In the genomic region with DNA sequence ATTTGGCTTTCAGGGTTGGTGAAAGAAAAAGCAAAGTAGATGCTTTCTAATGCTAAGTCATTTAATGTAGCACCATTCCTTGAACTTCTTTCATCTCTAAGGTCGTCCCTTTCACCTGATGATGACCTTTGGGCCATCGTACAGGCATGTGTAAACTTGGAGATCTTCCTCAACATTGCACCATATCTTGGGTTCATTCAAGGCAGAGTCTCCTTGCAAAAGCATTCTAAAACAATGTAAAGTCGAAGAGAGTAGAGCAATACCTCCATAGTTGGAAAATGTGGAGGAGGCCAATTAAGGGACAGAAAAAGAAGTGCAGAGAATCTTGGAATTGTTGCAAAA, we compare ENCODE assay signal across 8 cellular contexts. TPM values are rescaled to one million over a fixed set of nuclear protein-coding genes. Genes with fewer than 3 reads are reported as not detected.
DNase-seq lines count a peak whose midpoint lies in the region; TF ChIP-seq lines count a peak whose summit lies in the region.

No MANE protein-coding gene starts in this region.

- no peaks in the 10 kb centered on the region for H3K27me3 ChIP-seq in AG04450 (ENCODE audit: control insufficient read depth, insufficient read depth, low read length)
- no peaks in the 10 kb centered on the region for H3K27me3 ChIP-seq in muscle layer of colon (ENCODE audit: control insufficient read depth in 1 of 2, insufficient read depth in 2 of 2, low read length in 2 of 2)

- peaks cover 6% of the 10 kb centered on the region; the same call in 1 of the 2 replicates for H3K9me3 ChIP-seq in AG04450 (ENCODE audit: control insufficient read depth, insufficient read depth, low read length)
- no peaks in the 10 kb centered on the region for H3K9me3 ChIP-seq in muscle layer of colon (ENCODE audit: low read length)

- H3K36me3 ChIP-seq in muscle layer of colon (ENCODE audit: insufficient read depth, low read length), result peaks cover 2% of the 10 kb centered on the region

- H3K27ac ChIP-seq in AG04450 (ENCODE audit: low read depth, low read length) (peak overlapping the region; percentile 87), cingulate gyrus (ENCODE audit: low read depth, low read length) (peak overlapping the region; percentile 95), muscle layer of colon (ENCODE audit: low read depth, low read length) (peak overlapping the region; percentile 90)

- POLR2A ChIA-PET in AG04450 (lab: Yijun Ruan, JAX), result interaction anchor here (0.6 to 1.9 kb wide), 5 partner anchors 9 to 210 kb away, joined by 3 to 6 read pairs (median 4); no protein-coding TSS in a partner anchor

- CTCF ChIA-PET in AG04450 (lab: Charles Lee), result interaction anchor here (1.0 to 4.2 kb wide), 3 partner anchors 10 to 141 kb away, joined by 3 to 19 read pairs (median 15); no protein-coding TSS in a partner anchor

- H3K4me3 ChIP-seq in AG04450 (ENCODE audit: low read depth, low read length) (peak overlapping the region; percentile 98), muscle layer of colon (ENCODE audit: low read depth in 1 of 2, low read length in 2 of 2) (peak overlapping the region; percentile 29 to 97)
- peak overlapping the region; percentile 96 for H3K4me3 ChIP-seq in Jurkat, Clone E6-1 (ENCODE audit: low read length)

- peaks cover 10% of the 10 kb centered on the region for H3K4me1 ChIP-seq in muscle layer of colon (ENCODE audit: insufficient read depth, low read length)

- peak overlapping the region; percentile 88 for H3K9ac ChIP-seq in muscle layer of colon (ENCODE audit: low read length)

- DNase-seq in AG04450 (ENCODE audit: low read depth, low spot score) (no peak), iPS-NIHi11 (ENCODE audit: low spot score) (no peak), NCI-H2029 treated with DMSO at 0.1 percent for 48 hours (lab: John Stamatoyannopoulos, UW) (no peak), SW480 (ENCODE audit: low spot score) (no peak), SW 1271 (lab: John Stamatoyannopoulos, UW) (no peak)
- DNase-seq in Jurkat, Clone E6-1 (ENCODE audit: low read depth, low spot score), result no peak

- no peak for TF ChIP-seq CTCF in AG04450 (IDR thresholded peaks at IDR 0.05; ENCODE audit: low read depth, low read length)

RNA-seq across cellular contexts. Expression of gene TMEM44, which starts 48.8 kb away (rescaled TPM):
- polyA plus RNA-seq in AG04450 (2011; rRNA removed), result 14.0 and 16.8 TPM in 2 replicates
- polyA minus RNA-seq in AG04450 (2011; rRNA and poly(A)+ RNA removed), result 15.5 and 17.5 TPM in 2 replicates
- 40.4 TPM for polyA plus RNA-seq in Jurkat, Clone E6-1 (2012; ENCODE audit: insufficient read depth, insufficient read length)
